10 cellular contexts compared by ENCODE assay signal in genomic region chr1:192732787-192733186, GRCh38.
A peak's percentile ranks its signal among the peaks of the same experiment; 100 is the strongest.
DNase-seq lines count a peak whose midpoint lies in the region; ATAC-seq, FAIRE-seq and TF ChIP-seq lines count a peak whose summit lies in the region.
"Had no signal": no experiment of that assay in that cellular context is flagged by ENCODE, and none has a peak within 500 bp of the region (broad histone marks: within the 10 kb centered on the region; RNA-seq: fewer than 3 reads in every experiment).

No MANE protein-coding gene starts in this region.

- no peak overlapping the region for H3K4me3 ChIP-seq in breast epithelium

- no peaks in the 10 kb centered on the region for H3K27me3 Mint-ChIP-seq in MCF 10A (ENCODE audit: insufficient read depth, unreplicated experiment)

- no TSS peak for BruUV-seq in MCF 10A (replicated peaks; lab: Mats Ljungman, UMichigan)

- H3K27ac Mint-ChIP-seq in MCF 10A (ENCODE audit: low read depth, unreplicated experiment) = no peak overlapping the region

- TF ChIP-seq POLR2A in breast epithelium (IDR thresholded peaks at IDR 0.05) = no peak

- no peaks in the 10 kb centered on the region for H3K9me3 ChIP-seq in breast epithelium

- no peaks in the 10 kb centered on the region for H3K4me1 ChIP-seq in breast epithelium

- DNase-seq in MCF 10A (ENCODE audit: unreplicated experiment) (peak; percentile 19), breast epithelium (ENCODE audit: low spot score in 2 of 2) (no peak), GM19238 (ENCODE audit: insufficient read length, low spot score) (no peak), NCI-H526 treated with DMSO at 0.1 percent for 48 hours (lab: John Stamatoyannopoulos, UW) (no peak), T1000 (lab: John Stamatoyannopoulos, UW) (no peak)
- DNase-seq: anterior cingulate cortex had no signal

- CTCF ChIA-PET in MCF 10A (lab: Yijun Ruan, JAX) = interaction anchor here (1.4 kb wide), 1 partner anchor 12 kb away, joined by 3 read pairs; no protein-coding TSS in a partner anchor

- peak; percentile 62 for ATAC-seq in HG03378 (IDR thresholded peaks at IDR 0.05; ENCODE audit: unreplicated experiment)
- no peak for ATAC-seq in GM19452 (IDR thresholded peaks at IDR 0.05; ENCODE audit: unreplicated experiment)

- TF ChIP-seq CTCF in MCF 10A (IDR thresholded peaks at IDR 0.05; ENCODE audit: unreplicated experiment) (peak; percentile 8), breast epithelium (IDR thresholded peaks at IDR 0.05) (no peak)

- no peaks in the 10 kb centered on the region for H3K36me3 Mint-ChIP-seq in MCF 10A (ENCODE audit: insufficient read depth, unreplicated experiment)

- H3K9me3 Mint-ChIP-seq in MCF 10A (ENCODE audit: unreplicated experiment) = no peaks in the 10 kb centered on the region

- H3K4me3 Mint-ChIP-seq in MCF 10A (ENCODE audit: unreplicated experiment) = no peak overlapping the region

- no peaks in the 10 kb centered on the region for H3K4me1 Mint-ChIP-seq in MCF 10A (ENCODE audit: insufficient read depth, unreplicated experiment)

- H3K36me3 ChIP-seq in breast epithelium = no peaks in the 10 kb centered on the region

- peak; percentile 77 for FAIRE-seq in TTC549 (lab: Jason Lieb, UNC)
- FAIRE-seq: islet of Langerhans had no signal

- H3K27ac ChIP-seq in breast epithelium = no peak overlapping the region

- H3K27me3 ChIP-seq in breast epithelium = no peaks in the 10 kb centered on the region

- intact Hi-C loops in MCF 10A (cut with micrococcal nuclease) = no loop called here
- intact Hi-C loops in breast epithelium (cut with DNase I; ENCODE audit: low total_unique reads) = no loop called here

- POLR2A ChIA-PET in MCF 10A (lab: Yijun Ruan, JAX) = no interaction called here
